8 cellular contexts compared by ENCODE assay signal in genomic region chr11:74988541-74989268, GRCh38. TPM values are rescaled to one million over a fixed set of nuclear protein-coding genes. Genes with fewer than 3 reads are reported as not detected.
DNase-seq lines count a peak whose midpoint lies in the region; TF ChIP-seq lines count a peak whose summit lies in the region.

NEU3 (plus strand) TSS chr11:74988933; CDS start chr11:74989061, 128 bp downstream.

- H3K4me3 ChIP-seq in endocrine pancreas (ENCODE audit: control insufficient read depth, insufficient read depth, low read length) (peak within 1 kb of the TSS; percentile 66), mesodermal cell (ENCODE audit: extremely low read depth, insufficient read depth, low read length, poor library complexity, severe bottlenecking) (peak within 1 kb of the TSS; percentile 74)

- no peaks in the 10 kb centered on the region for H3K27me3 ChIP-seq in endocrine pancreas (ENCODE audit: control insufficient read depth, insufficient read depth, low read length)

- H3K9me3 ChIP-seq in endocrine pancreas (ENCODE audit: control insufficient read depth, low read length) (no peaks in the 10 kb centered on the region), mesodermal cell (ENCODE audit: control insufficient read depth, low read length) (no peaks in the 10 kb centered on the region)

- H3K36me3 ChIP-seq in endocrine pancreas (ENCODE audit: control insufficient read depth, insufficient read depth, low read length), result no peaks in the 10 kb centered on the region
- H3K36me3 ChIP-seq in mesodermal cell (ENCODE audit: control insufficient read depth, insufficient read depth, low read length), result no peaks in the 10 kb centered on the region

- peak; percentile 67 for DNase-seq in COLO829 (ENCODE audit: low spot score)
- peak; percentile 86 for DNase-seq in GM20000 (ENCODE audit: low spot score)
- peak; percentile 93 for DNase-seq in HT-29 (ENCODE audit: low spot score)
- DNase-seq in NOMO-1 (lab: John Stamatoyannopoulos, UW; ENCODE audit: unreplicated experiment in 2 of 2), result peak; percentile 80 to 86
- peak; percentile 71 to 74 for DNase-seq in activated CD8-positive, alpha-beta memory T cell treated with anti-CD3 and anti-CD28 coated beads for 4 hours (ENCODE audit: low read depth in 2 of 2)
- peak; percentile 77 to 80 for DNase-seq in stimulated activated CD8-positive, alpha-beta memory T cell treated with anti-CD3 and anti-CD28 coated beads, Interleukin-15, amount 100 ng/mL, for 4 hours (ENCODE audit: low read depth in 2 of 2)

- H3K9ac ChIP-seq in endocrine pancreas (ENCODE audit: control insufficient read depth, insufficient read depth, low read length), result peak within 1 kb of the TSS; percentile 76

- H3K4me1 ChIP-seq in endocrine pancreas (ENCODE audit: control insufficient read depth, insufficient read depth, low read length) (no peaks in the 10 kb centered on the region), mesodermal cell (ENCODE audit: control insufficient read depth, insufficient read depth, low read length, poor library complexity, severe bottlenecking) (no peaks in the 10 kb centered on the region)

- 0 to 1% methylated on average over 35 to 39 of the region's 46 CpGs for WGBS in mesodermal cell (ENCODE audit: insufficient coverage in 2 of 2), 2 experiments

- peak within 1 kb of the TSS; percentile 59 for H3K27ac ChIP-seq in mesodermal cell (ENCODE audit: low read depth, low read length, severe bottlenecking)

- TF ChIP-seq CTCF in GM20000 (IDR thresholded peaks at IDR 0.05; ENCODE audit: extremely low read depth, missing control alignments), result no peak

RNA-seq across cellular contexts. Expression of gene NEU3, which starts in this region (rescaled TPM):
- total RNA-seq in HT-29 (2014; rRNA removed; shearing (Covaris generic)), result 33.9 and 43.5 TPM in 2 replicates
- 5.0 TPM for polyA plus RNA-seq in mesodermal cell (2013, experiment 1 of 2)
- polyA plus RNA-seq in mesodermal cell (2013, experiment 2 of 2), result 4.8 TPM

Comparison
In these comparisons a context has a peak if more than half of its experiments do, and no peak if none do; other contexts are left out.
1. Peak in every context shown above with its lines: DNase-seq, H3K4me3 ChIP-seq and H3K27ac ChIP-seq.